ENCODE assay signal across 15 cellular contexts in the genomic region with DNA sequence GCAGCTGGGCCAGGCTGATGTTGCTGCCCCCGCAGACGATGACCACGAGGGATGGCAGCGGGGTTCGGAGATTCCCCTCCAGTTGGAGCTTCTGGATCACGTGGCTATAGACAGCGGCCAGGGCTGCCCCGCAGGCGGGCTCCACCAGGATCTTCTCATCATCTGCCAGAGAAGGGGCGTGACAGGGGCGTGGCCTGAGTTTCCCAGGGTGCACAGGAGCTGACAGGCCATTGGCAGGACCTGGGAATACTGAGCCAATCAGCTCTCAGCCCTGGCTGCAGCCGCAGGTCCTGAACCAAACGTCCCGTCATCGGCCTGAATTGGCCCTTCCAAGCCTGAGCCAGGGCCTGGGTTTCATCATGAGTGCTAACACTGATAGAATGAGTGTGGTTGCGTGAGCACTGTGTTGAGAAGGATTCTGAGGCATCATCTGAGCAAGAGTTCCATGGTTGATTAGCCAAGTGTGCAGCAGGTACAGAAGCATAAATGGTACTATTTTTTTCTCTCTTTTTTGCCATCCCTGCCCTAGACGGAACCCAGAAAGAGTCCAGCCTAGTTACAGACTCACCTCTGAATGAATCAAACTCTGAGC. TPM values are rescaled to one million over a fixed set of nuclear protein-coding genes. Genes with fewer than 3 reads are reported as not detected.
DNase-seq lines count a peak whose midpoint lies in the region; ATAC-seq and TF ChIP-seq lines count a peak whose summit lies in the region.
"Had no signal": no experiment of that assay in that cellular context is flagged by ENCODE, and none has a peak within 500 bp of the region (broad histone marks: within the 10 kb centered on the region; RNA-seq: fewer than 3 reads in every experiment).

No MANE protein-coding gene starts in this region.

- no peaks in the 10 kb centered on the region for H3K4me1 Mint-ChIP-seq in stimulated activated naive CD8-positive, alpha-beta T cell treated with anti-CD3 and anti-CD28 coated beads, Interleukin-15, amount 100 ng/mL, for 72 hours
- H3K4me1 Mint-ChIP-seq: activated CD8-positive, alpha-beta memory T cell treated with anti-CD3 and anti-CD28 coated beads, Interleukin-2, amount 10 ng/mL, durations not matched to agents 7 days and 5 days; naive thymus-derived CD4-positive, alpha-beta T cell had no signal

- H3K27me3 ChIP-seq in fibroblast of lung (ENCODE audit: control insufficient read depth, insufficient read depth, low read length) (peaks cover 3% of the 10 kb centered on the region), neuronal stem cell (ENCODE audit: control insufficient read depth in 3 of 3, insufficient read depth in 3 of 3, low read depth in 1 of 3, low read length in 3 of 3) (no peaks in the 10 kb centered on the region)

- DNase-seq in NCI-H82 treated with DMSO at 0.1 percent for 48 hours (lab: John Stamatoyannopoulos, UW; ENCODE audit: unreplicated experiment) (peak; percentile 2), fibroblast of lung (ENCODE audit: low read depth in 2 of 2) (peak; percentile 8), neuronal stem cell (ENCODE audit: low spot score) (no peak)
- no peak for DNase-seq in stimulated activated naive CD8-positive, alpha-beta T cell treated with anti-CD3 and anti-CD28 coated beads, Interleukin-15, amount 100 ng/mL, for 72 hours
- no peak for DNase-seq in activated naive CD4-positive, alpha-beta T cell treated with anti-CD3 and anti-CD28 coated beads, Interleukin-2, amount 50 U/mL, for 72 hours (ENCODE audit: low spot score in 2 of 2)
- no peak for DNase-seq in activated CD4-positive, alpha-beta T cell treated with anti-CD3 and anti-CD28 coated beads, Interleukin-2, amount 50 U/mL, for 4 hours
- DNase-seq: activated CD8-positive, alpha-beta memory T cell treated with anti-CD3 and anti-CD28 coated beads, Interleukin-2, amount 10 ng/mL, durations not matched to agents 7 days and 5 days; amniotic stem cell; DMS153; effector CD4-positive, alpha-beta T cell; naive thymus-derived CD4-positive, alpha-beta T cell; NCI-H1105 treated with DMSO at 0.1 percent for 48 hours; NK-92 treated with Interleukin-12 subunit alpha and Interleukin-12 subunit beta, amount 100 ng/mL, for 24 hours had no signal

- peak overlapping the region; percentile 25 for H3K23ac ChIP-seq in neuronal stem cell (ENCODE audit: low read depth, low read length, poor library complexity)

- no peak overlapping the region for H3K27ac ChIP-seq in fibroblast of lung (ENCODE audit: insufficient read depth, low read length)
- H3K27ac ChIP-seq in neuronal stem cell (replicated peaks; ENCODE audit: low read length), result no peak overlapping the region

- no peaks in the 10 kb centered on the region for H3K27me3 Mint-ChIP-seq in stimulated activated naive CD8-positive, alpha-beta T cell treated with anti-CD3 and anti-CD28 coated beads, Interleukin-15, amount 100 ng/mL, for 72 hours
- H3K27me3 Mint-ChIP-seq: activated CD8-positive, alpha-beta memory T cell treated with anti-CD3 and anti-CD28 coated beads, Interleukin-2, amount 10 ng/mL, durations not matched to agents 7 days and 5 days; naive thymus-derived CD4-positive, alpha-beta T cell had no signal

- H3K4me2 ChIP-seq in fibroblast of lung (ENCODE audit: extremely low read depth, insufficient read depth, low read length) (no peak overlapping the region), neuronal stem cell (ENCODE audit: insufficient read depth, low read length, poor library complexity, severe bottlenecking) (no peak overlapping the region)

- H2AFZ ChIP-seq in fibroblast of lung (ENCODE audit: low read length) (no peak overlapping the region), neuronal stem cell (ENCODE audit: low read length) (no peak overlapping the region)

- H3K14ac ChIP-seq in neuronal stem cell (ENCODE audit: low read length), result no peak overlapping the region

- no peak overlapping the region for H2BK15ac ChIP-seq in neuronal stem cell (ENCODE audit: low read length)

- H3K4me1 ChIP-seq in fibroblast of lung (ENCODE audit: control insufficient read depth, extremely low read depth, insufficient read depth, low read length) (no peaks in the 10 kb centered on the region), neuronal stem cell (ENCODE audit: control insufficient read depth in 2 of 2, insufficient read depth in 1 of 2, low read depth in 1 of 2, low read length in 2 of 2) (peaks cover 0 to 3% of the 10 kb centered on the region in 2 donors)

- H2BK5ac ChIP-seq in neuronal stem cell (ENCODE audit: low read length), result no peak overlapping the region

- no CpG with 5 or more reads among the region's 17 CpGs for WGBS in neuronal stem cell (ENCODE audit: extremely low coverage in 2 of 2, insufficient read length in 2 of 2, insufficient replicate concordance in 1 of 2), 2 donors

- no peaks in the 10 kb centered on the region for H3K79me2 ChIP-seq in fibroblast of lung (ENCODE audit: control insufficient read depth, insufficient read depth, low read length)

- H3K9me3 Mint-ChIP-seq in stimulated activated naive CD8-positive, alpha-beta T cell treated with anti-CD3 and anti-CD28 coated beads, Interleukin-15, amount 100 ng/mL, for 72 hours, result no peaks in the 10 kb centered on the region
- H3K9me3 Mint-ChIP-seq in activated naive CD4-positive, alpha-beta T cell treated with anti-CD3 and anti-CD28 coated beads, Interleukin-2, amount 50 U/mL, for 72 hours, result no peaks in the 10 kb centered on the region

- no peak overlapping the region for H3K4me3 Mint-ChIP-seq in stimulated activated naive CD8-positive, alpha-beta T cell treated with anti-CD3 and anti-CD28 coated beads, Interleukin-15, amount 100 ng/mL, for 72 hours
- H3K4me3 Mint-ChIP-seq: activated CD8-positive, alpha-beta memory T cell treated with anti-CD3 and anti-CD28 coated beads, Interleukin-2, amount 10 ng/mL, durations not matched to agents 7 days and 5 days; naive thymus-derived CD4-positive, alpha-beta T cell had no signal

- H3K9ac ChIP-seq in fibroblast of lung (ENCODE audit: insufficient read depth, low read length) (no peak overlapping the region), neuronal stem cell (ENCODE audit: low read depth, low read length, poor library complexity) (no peak overlapping the region)

- H3K36me3 Mint-ChIP-seq in activated naive CD4-positive, alpha-beta T cell treated with anti-CD3 and anti-CD28 coated beads, Interleukin-2, amount 50 U/mL, for 72 hours, result peaks cover 0 to 5% of the 10 kb centered on the region in 2 donors
- H3K36me3 Mint-ChIP-seq: activated CD8-positive, alpha-beta memory T cell treated with anti-CD3 and anti-CD28 coated beads, Interleukin-2, amount 10 ng/mL, durations not matched to agents 7 days and 5 days had no signal

- no peak overlapping the region for H4K8ac ChIP-seq in neuronal stem cell (ENCODE audit: low read depth, low read length)

- no peak overlapping the region for H3K4ac ChIP-seq in neuronal stem cell (ENCODE audit: low read length)

- H2BK12ac ChIP-seq in neuronal stem cell (ENCODE audit: low read length), result no peak overlapping the region

- no peaks in the 10 kb centered on the region for H3K79me1 ChIP-seq in neuronal stem cell (ENCODE audit: low read depth, low read length)

- no peak overlapping the region for H2AK5ac ChIP-seq in neuronal stem cell (ENCODE audit: low read depth, low read length)

- no peak overlapping the region for H3K27ac Mint-ChIP-seq in stimulated activated naive CD8-positive, alpha-beta T cell treated with anti-CD3 and anti-CD28 coated beads, Interleukin-15, amount 100 ng/mL, for 72 hours
- no peak overlapping the region for H3K27ac Mint-ChIP-seq in activated naive CD4-positive, alpha-beta T cell treated with anti-CD3 and anti-CD28 coated beads, Interleukin-2, amount 50 U/mL, for 72 hours
- H3K27ac Mint-ChIP-seq: activated CD8-positive, alpha-beta memory T cell treated with anti-CD3 and anti-CD28 coated beads, Interleukin-2, amount 10 ng/mL, durations not matched to agents 7 days and 5 days had no signal

- H3K9me3 ChIP-seq in fibroblast of lung (ENCODE audit: control insufficient read depth, insufficient read depth, low read depth, low read length) (no peaks in the 10 kb centered on the region), neuronal stem cell (replicated peaks in 1 of 2; ENCODE audit: control insufficient read depth in 2 of 2, insufficient read depth in 1 of 2, low read depth in 1 of 2, low read length in 2 of 2) (peaks cover 0 to 2% of the 10 kb centered on the region in 2 donors)

- ATAC-seq in GM19351 (IDR thresholded peaks at IDR 0.05; ENCODE audit: unreplicated experiment) (peak; percentile 76), HG03457 (IDR thresholded peaks at IDR 0.05; ENCODE audit: unreplicated experiment) (no peak)
- ATAC-seq in stimulated activated naive CD8-positive, alpha-beta T cell treated with anti-CD3 and anti-CD28 coated beads, Interleukin-15, amount 100 ng/mL, for 72 hours, result no peak
- no peak for ATAC-seq in activated naive CD4-positive, alpha-beta T cell treated with anti-CD3 and anti-CD28 coated beads, Interleukin-2, amount 50 U/mL, for 72 hours
- ATAC-seq: activated CD8-positive, alpha-beta memory T cell treated with anti-CD3 and anti-CD28 coated beads, Interleukin-2, amount 10 ng/mL, durations not matched to agents 7 days and 5 days; naive thymus-derived CD4-positive, alpha-beta T cell had no signal

- H4K20me1 ChIP-seq in fibroblast of lung (ENCODE audit: control insufficient read depth, extremely low read depth, insufficient read depth, low read length), result no peaks in the 10 kb centered on the region

- no peak for TF ChIP-seq CTCF in fibroblast of lung (conservative IDR thresholded peaks at IDR 0.05 in 1 of 2, IDR thresholded peaks at IDR 0.05 in 1 of 2; ENCODE audit: low read depth in 1 of 2, low read length in 2 of 2)

- H3K18ac ChIP-seq in neuronal stem cell (ENCODE audit: low read length), result peak overlapping the region; percentile 16

- no peak overlapping the region for H4K91ac ChIP-seq in neuronal stem cell (ENCODE audit: low read depth, low read length, poor library complexity)

- H3K36me3 ChIP-seq in fibroblast of lung (ENCODE audit: control insufficient read depth, insufficient read depth, low read length) (no peaks in the 10 kb centered on the region), neuronal stem cell (replicated peaks in 1 of 2; ENCODE audit: control insufficient read depth in 2 of 2, insufficient read depth in 2 of 2, low read length in 2 of 2) (peaks cover 5 to 12% of the 10 kb centered on the region in 2 donors)

- H3K4me3 ChIP-seq in fibroblast of lung (replicated peaks in 1 of 4; ENCODE audit: control extremely low read depth in 1 of 4, insufficient read depth in 1 of 4, low read depth in 3 of 4, low read length in 4 of 4) (no peak overlapping the region), neuronal stem cell (ENCODE audit: low read length in 2 of 2) (no peak overlapping the region)

- H2BK120ac ChIP-seq in neuronal stem cell (ENCODE audit: low read depth, low read length), result no peak overlapping the region

RNA-seq across cellular contexts. Expression of a gene that starts 10.6 kb away (rescaled TPM):
- total RNA-seq in fibroblast of lung, result not detected in 2 replicates
- polyA plus RNA-seq in fibroblast of lung, result not detected in 2 replicates
- polyA plus RNA-seq in fibroblast of lung (2012), result not detected in 2 replicates
- not detected in 2 replicates for polyA minus RNA-seq in fibroblast of lung (ENCODE audit: low replicate concordance)
- polyA plus RNA-seq in neuronal stem cell (2013, experiment 1 of 2), result 0.08 TPM
- polyA plus RNA-seq in neuronal stem cell (2013, experiment 2 of 2), result 0.07 TPM
- total RNA-seq in activated naive CD4-positive, alpha-beta T cell treated with anti-CD3 and anti-CD28 coated beads, Interleukin-2, amount 50 U/mL, for 72 hours, result not detected
- total RNA-seq: activated CD8-positive, alpha-beta memory T cell treated with anti-CD3 and anti-CD28 coated beads, Interleukin-2, amount 10 ng/mL, durations not matched to agents 7 days and 5 days had no signal
- polyA plus RNA-seq: naive thymus-derived CD4-positive, alpha-beta T cell had no signal

RNA-seq across cellular contexts. Expression of a gene that starts 29.1 kb away (rescaled TPM):
- total RNA-seq in fibroblast of lung, result 10.0 and 12.4 TPM in 2 replicates
- 5.1 and 5.6 TPM in 2 replicates for polyA plus RNA-seq in fibroblast of lung
- 8.0 and 10.3 TPM in 2 replicates for polyA plus RNA-seq in fibroblast of lung (2012)
- polyA minus RNA-seq in fibroblast of lung (ENCODE audit: low replicate concordance), result 3.3 and 5.0 TPM in 2 replicates
- 1.0 TPM for polyA plus RNA-seq in neuronal stem cell (2013, experiment 1 of 2)
- polyA plus RNA-seq in neuronal stem cell (2013, experiment 2 of 2), result 0.90 TPM
- 1 to 10 TPM in 1 of 2 donors, not detected in 1; 2.9 TPM for total RNA-seq in activated naive CD4-positive, alpha-beta T cell treated with anti-CD3 and anti-CD28 coated beads, Interleukin-2, amount 50 U/mL, for 72 hours
- polyA plus RNA-seq: naive thymus-derived CD4-positive, alpha-beta T cell had no signal

RNA-seq across cellular contexts. Expression of a gene that starts 34.7 kb away (rescaled TPM):
- total RNA-seq in fibroblast of lung, result 28.2 and 35.5 TPM in 2 replicates
- 11.7 and 11.9 TPM in 2 replicates for polyA plus RNA-seq in fibroblast of lung
- 48.5 and 61.6 TPM in 2 replicates for polyA plus RNA-seq in fibroblast of lung (2012)
- 72.0 and 104 TPM in 2 replicates for polyA minus RNA-seq in fibroblast of lung (ENCODE audit: low replicate concordance)
- polyA plus RNA-seq in neuronal stem cell (2013, experiment 1 of 2), result 23.8 TPM
- 24.2 TPM for polyA plus RNA-seq in neuronal stem cell (2013, experiment 2 of 2)
- 10 to 100 TPM; 14.7 to 14.9 TPM for total RNA-seq in activated naive CD4-positive, alpha-beta T cell treated with anti-CD3 and anti-CD28 coated beads, Interleukin-2, amount 50 U/mL, for 72 hours

RNA-seq across cellular contexts. Expression of a gene that starts 58.2 kb away (rescaled TPM):
- total RNA-seq in fibroblast of lung, result 14.6 and 16.8 TPM in 2 replicates
- polyA plus RNA-seq in fibroblast of lung, result 10.4 and 16.7 TPM in 2 replicates
- 9.4 and 14.3 TPM in 2 replicates for polyA plus RNA-seq in fibroblast of lung (2012)
- 69.9 and 147 TPM in 2 replicates for polyA minus RNA-seq in fibroblast of lung (ENCODE audit: low replicate concordance)
- 3.1 TPM for polyA plus RNA-seq in neuronal stem cell (2013, experiment 1 of 2)
- 3.5 TPM for polyA plus RNA-seq in neuronal stem cell (2013, experiment 2 of 2)
- total RNA-seq in activated naive CD4-positive, alpha-beta T cell treated with anti-CD3 and anti-CD28 coated beads, Interleukin-2, amount 50 U/mL, for 72 hours, result 10 to 100 TPM; 24.2 to 28.5 TPM

Comparison
In these comparisons a context has a peak if more than half of its experiments do, and no peak if none do; other contexts are left out.
1. DNase-seq: peak in NCI-H82 treated with DMSO at 0.1 percent for 48 hours (single experiment) and fibroblast of lung (2 of 2); none in neuronal stem cell (single experiment), stimulated activated naive CD8-positive, alpha-beta T cell treated with anti-CD3 and anti-CD28 coated beads, Interleukin-15, amount 100 ng/mL, for 72 hours (0 of 2), activated naive CD4-positive, alpha-beta T cell treated with anti-CD3 and anti-CD28 coated beads, Interleukin-2, amount 50 U/mL, for 72 hours (0 of 2) and activated CD4-positive, alpha-beta T cell treated with anti-CD3 and anti-CD28 coated beads, Interleukin-2, amount 50 U/mL, for 4 hours (0 of 2).